In the genomic region with DNA sequence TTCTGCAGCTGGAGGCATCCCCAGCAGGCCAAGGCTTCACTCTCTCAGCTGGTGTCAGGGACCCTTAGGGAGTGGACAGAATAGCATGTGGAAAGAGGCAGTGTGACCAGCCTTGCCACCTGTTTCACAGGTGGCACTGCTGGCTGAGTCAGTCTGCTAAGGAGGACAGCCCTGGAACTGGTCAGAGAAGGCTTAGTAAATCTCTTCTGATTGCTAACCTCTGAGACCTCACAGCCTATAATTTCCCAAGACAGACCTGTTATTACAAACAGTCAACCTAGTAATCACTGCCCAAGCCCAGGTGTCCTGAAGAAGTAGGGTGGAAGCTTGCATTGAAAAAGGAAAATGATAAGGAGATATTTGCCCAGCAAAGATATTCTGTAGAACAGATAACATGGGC, we compare ENCODE assay signal across 18 cellular contexts. TPM values are rescaled to one million over a fixed set of nuclear protein-coding genes. Genes with fewer than 3 reads are reported as not detected.
DNase-seq lines count a peak whose midpoint lies in the region; ATAC-seq and TF ChIP-seq lines count a peak whose summit lies in the region.
"Had no signal": no experiment of that assay in that cellular context is flagged by ENCODE, and none has a peak within 500 bp of the region (broad histone marks: within the 10 kb centered on the region; RNA-seq: fewer than 3 reads in every experiment).

No MANE protein-coding gene starts in this region.

- H3K27me3 ChIP-seq in CD4-positive, alpha-beta memory T cell (ENCODE audit: insufficient read depth, low read length): no peaks in the 10 kb centered on the region
- no peaks in the 10 kb centered on the region for H3K27me3 ChIP-seq in naive thymus-derived CD4-positive, alpha-beta T cell (ENCODE audit: control insufficient read depth in 2 of 2, insufficient read depth in 2 of 2, low read length in 2 of 2)
- H3K27me3 ChIP-seq: SJSA1, thyroid gland had no signal

- POLR2A ChIA-PET in CD4-positive, alpha-beta memory T cell (lab: Charles Lee; ENCODE audit: partially characterized antibody): interaction anchor here (0.8 to 6.0 kb wide), 5 partner anchors 14 to 51 kb away, joined by 3 to 72 read pairs (median 5); a partner anchor contains a TSS
- POLR2A ChIA-PET in naive thymus-derived CD4-positive, alpha-beta T cell (lab: Charles Lee): interaction anchor here (1.3 to 1.7 kb wide), 3 partner anchors 50 to 62 kb away, joined by 3 to 5 read pairs (median 4); no protein-coding TSS in a partner anchor

- peaks cover 42 to 72% (median 56%) of the 10 kb centered on the region in 4 donors for H3K4me1 Mint-ChIP-seq in CD4-positive, alpha-beta memory T cell
- H3K4me1 Mint-ChIP-seq in naive thymus-derived CD4-positive, alpha-beta T cell: peaks cover 49 to 81% (median 75%) of the 10 kb centered on the region in 7 donors

- ATAC-seq in naive thymus-derived CD4-positive, alpha-beta T cell: no peak
- ATAC-seq in SK-N-SH treated with all-trans-retinoic acid at 6 μM for 48 hours: no peak
- ATAC-seq: left lobe of liver had no signal

- peak overlapping the region; percentile 68 to 96 (median 91) for H3K27ac Mint-ChIP-seq in CD4-positive, alpha-beta memory T cell
- H3K27ac Mint-ChIP-seq in naive thymus-derived CD4-positive, alpha-beta T cell: peak overlapping the region in 8 of 9 donors; percentile 91 to 97 (median 94)
- H3K27ac Mint-ChIP-seq: mesothelial cell of epicardium had no signal

- no peaks in the 10 kb centered on the region for H3K36me3 Mint-ChIP-seq in CD4-positive, alpha-beta memory T cell
- no peaks in the 10 kb centered on the region for H3K36me3 Mint-ChIP-seq in naive thymus-derived CD4-positive, alpha-beta T cell
- H3K36me3 Mint-ChIP-seq: mesothelial cell of epicardium had no signal

- H3K36me3 ChIP-seq in CD4-positive, alpha-beta memory T cell (ENCODE audit: insufficient read depth, low read length): no peaks in the 10 kb centered on the region
- H3K36me3 ChIP-seq in naive thymus-derived CD4-positive, alpha-beta T cell (ENCODE audit: control insufficient read depth in 2 of 3, insufficient read depth in 3 of 3, low read length in 3 of 3): no peaks in the 10 kb centered on the region
- H3K36me3 ChIP-seq: SJSA1, thyroid gland had no signal

- intact Hi-C loops in CD4-positive, alpha-beta memory T cell (cut with micrococcal nuclease): loop anchor here (2.0 kb wide), 2 partner anchors 27 to 51 kb away; a partner anchor contains a TSS
- intact Hi-C loops in naive thymus-derived CD4-positive, alpha-beta T cell (cut with micrococcal nuclease): loop anchor here (2.0 kb wide), 2 partner anchors 51 to 53 kb away; a partner anchor contains a TSS

- H3K4me1 ChIP-seq in CD4-positive, alpha-beta memory T cell (ENCODE audit: insufficient read depth, low read length): peaks cover 65% of the 10 kb centered on the region
- peaks cover 30 to 61% of the 10 kb centered on the region in 2 donors for H3K4me1 ChIP-seq in naive thymus-derived CD4-positive, alpha-beta T cell (ENCODE audit: control insufficient read depth in 2 of 2, insufficient read depth in 2 of 2, low read length in 2 of 2)
- H3K4me1 ChIP-seq: thyroid gland had no signal

- no peaks in the 10 kb centered on the region for H3K9me3 ChIP-seq in CD4-positive, alpha-beta memory T cell (ENCODE audit: control insufficient read depth in 1 of 2, low read length in 2 of 2)
- no peaks in the 10 kb centered on the region for H3K9me3 ChIP-seq in naive thymus-derived CD4-positive, alpha-beta T cell (ENCODE audit: control insufficient read depth in 2 of 3, low read length in 3 of 3)
- H3K9me3 ChIP-seq: SJSA1, thyroid gland had no signal

- peak overlapping the region in 5 of 8 donors; percentile 11 to 61 (median 32) for H3K4me3 Mint-ChIP-seq in CD4-positive, alpha-beta memory T cell
- peak overlapping the region in 5 of 10 donors; percentile 22 to 77 (median 39) for H3K4me3 Mint-ChIP-seq in naive thymus-derived CD4-positive, alpha-beta T cell
- H3K4me3 Mint-ChIP-seq: mesothelial cell of epicardium had no signal

- no peak overlapping the region for H3K4me3 ChIP-seq in CD4-positive, alpha-beta memory T cell (ENCODE audit: low read length in 2 of 2)
- H3K4me3 ChIP-seq in naive thymus-derived CD4-positive, alpha-beta T cell (ENCODE audit: low read length): no peak overlapping the region
- H3K4me3 ChIP-seq: SJSA1, thyroid gland had no signal

- peak overlapping the region; percentile 29 for H3K27ac ChIP-seq in CD4-positive, alpha-beta memory T cell (ENCODE audit: low read depth, low read length)
- H3K27ac ChIP-seq in naive thymus-derived CD4-positive, alpha-beta T cell (ENCODE audit: low read depth, low read length): peak overlapping the region; percentile 60
- H3K27ac ChIP-seq: SJSA1, thyroid gland had no signal

- CTCF ChIA-PET in CD4-positive, alpha-beta memory T cell (lab: Charles Lee; ENCODE audit: partially characterized antibody): interaction anchor here (1.1 to 5.7 kb wide), 4 partner anchors 26 to 64 kb away, joined by 3 to 36 read pairs (median 15); a partner anchor contains a TSS
- CTCF ChIA-PET in naive thymus-derived CD4-positive, alpha-beta T cell (lab: Charles Lee): no interaction called here

- H3K27me3 Mint-ChIP-seq in CD4-positive, alpha-beta memory T cell: no peaks in the 10 kb centered on the region
- no peaks in the 10 kb centered on the region for H3K27me3 Mint-ChIP-seq in naive thymus-derived CD4-positive, alpha-beta T cell

- no peak for DNase-seq in CD4-positive, alpha-beta memory T cell
- DNase-seq in NCI-H1417 treated with DMSO at 0.1 percent for 48 hours (lab: John Stamatoyannopoulos, UW) (peak; percentile 43), cerebellar cortex (ENCODE audit: low spot score) (peak; percentile 63), KG1 (lab: John Stamatoyannopoulos, UW) (no peak), T1000 (lab: John Stamatoyannopoulos, UW) (no peak)
- no peak for DNase-seq in naive thymus-derived CD4-positive, alpha-beta T cell
- no peak for DNase-seq in stimulated activated CD4-positive, alpha-beta T cell treated with anti-CD3 and anti-CD28 coated beads, Interleukin-4, amount 100 ng/mL, for 4 hours
- DNase-seq: activated CD8-positive, alpha-beta memory T cell treated with anti-CD3 and anti-CD28 coated beads for 24 hours; Karpas-422; NCI-H1092; NCI-H526; occipital lobe; stimulated activated CD4-positive, alpha-beta T cell treated with anti-CD3 and anti-CD28 coated beads, Interleukin-15, amount 100 ng/mL, for 24 hours; thyroid gland had no signal

- H3K9me3 Mint-ChIP-seq in CD4-positive, alpha-beta memory T cell: peaks cover 0 to 2% (median 0%) of the 10 kb centered on the region in 8 donors
- peaks cover 0 to 4% (median 0%) of the 10 kb centered on the region in 11 donors for H3K9me3 Mint-ChIP-seq in naive thymus-derived CD4-positive, alpha-beta T cell
- H3K9me3 Mint-ChIP-seq: mesothelial cell of epicardium had no signal

TF ChIP-seq in SK-N-SH treated with all-trans-retinoic acid at 6 μM for 48 hours, 23 proteins besides CTCF, POLR2A, EP300 and RAD21:
- TF ChIP-seq ESRRG (CRISPR knock-in tag; IDR thresholded peaks at IDR 0.05) (no peak), ARNTL (CRISPR knock-in tag; IDR thresholded peaks at IDR 0.05; ENCODE audit: borderline replicate concordance, low read depth) (no peak), ISL1 (CRISPR knock-in tag; IDR thresholded peaks at IDR 0.05) (no peak), BACH2 (CRISPR knock-in tag; IDR thresholded peaks at IDR 0.05; ENCODE audit: borderline replicate concordance) (no peak), CSDC2 (CRISPR knock-in tag; IDR thresholded peaks at IDR 0.05) (no peak), ZFP30 (CRISPR knock-in tag; IDR thresholded peaks at IDR 0.05) (no peak), OSR1 (CRISPR knock-in tag; IDR thresholded peaks at IDR 0.05) (no peak)

RNA-seq across cellular contexts. Expression of a gene that starts 26.4 kb away (rescaled TPM):
- total RNA-seq in CD4-positive, alpha-beta memory T cell: 10 to 100 TPM; 36.4 to 40.9 TPM
- polyA plus RNA-seq in CD4-positive, alpha-beta memory T cell: 10 to 100 TPM; 14.5 to 30.3 TPM
- total RNA-seq in naive thymus-derived CD4-positive, alpha-beta T cell: 10 to 100 TPM in 3 of 5 experiments, 1 to 10 TPM in 2; 7.5 to 46.2 (median 21.6) TPM
- polyA plus RNA-seq in naive thymus-derived CD4-positive, alpha-beta T cell: 10 to 100 TPM; 32.1 to 39.2 TPM

RNA-seq across cellular contexts. Expression of a gene that starts 51.0 kb away (rescaled TPM):
- 10 to 100 TPM; 48.6 to 54.2 TPM for total RNA-seq in CD4-positive, alpha-beta memory T cell
- 10 to 100 TPM; 46.2 to 58.1 TPM for polyA plus RNA-seq in CD4-positive, alpha-beta memory T cell
- total RNA-seq in naive thymus-derived CD4-positive, alpha-beta T cell: 100 to 1,000 TPM in 1 of 5 experiments, 10 to 100 TPM in 4; 20.3 to 157 (median 45.2) TPM
- 10 to 100 TPM; 51.6 to 70.5 TPM for polyA plus RNA-seq in naive thymus-derived CD4-positive, alpha-beta T cell

Comparison
In these comparisons a context has a peak if more than half of its experiments do, and no peak if none do; other contexts are left out.
1. DNase-seq: peak in NCI-H1417 treated with DMSO at 0.1 percent for 48 hours (single experiment) and cerebellar cortex (single experiment); none in CD4-positive, alpha-beta memory T cell (0 of 5), naive thymus-derived CD4-positive, alpha-beta T cell (0 of 9), stimulated activated CD4-positive, alpha-beta T cell treated with anti-CD3 and anti-CD28 coated beads, Interleukin-4, amount 100 ng/mL, for 4 hours (0 of 2), KG1 (single experiment) and T1000 (single experiment).